Comparison of ENCODE assay signal across 8 cellular contexts in the genomic region with DNA sequence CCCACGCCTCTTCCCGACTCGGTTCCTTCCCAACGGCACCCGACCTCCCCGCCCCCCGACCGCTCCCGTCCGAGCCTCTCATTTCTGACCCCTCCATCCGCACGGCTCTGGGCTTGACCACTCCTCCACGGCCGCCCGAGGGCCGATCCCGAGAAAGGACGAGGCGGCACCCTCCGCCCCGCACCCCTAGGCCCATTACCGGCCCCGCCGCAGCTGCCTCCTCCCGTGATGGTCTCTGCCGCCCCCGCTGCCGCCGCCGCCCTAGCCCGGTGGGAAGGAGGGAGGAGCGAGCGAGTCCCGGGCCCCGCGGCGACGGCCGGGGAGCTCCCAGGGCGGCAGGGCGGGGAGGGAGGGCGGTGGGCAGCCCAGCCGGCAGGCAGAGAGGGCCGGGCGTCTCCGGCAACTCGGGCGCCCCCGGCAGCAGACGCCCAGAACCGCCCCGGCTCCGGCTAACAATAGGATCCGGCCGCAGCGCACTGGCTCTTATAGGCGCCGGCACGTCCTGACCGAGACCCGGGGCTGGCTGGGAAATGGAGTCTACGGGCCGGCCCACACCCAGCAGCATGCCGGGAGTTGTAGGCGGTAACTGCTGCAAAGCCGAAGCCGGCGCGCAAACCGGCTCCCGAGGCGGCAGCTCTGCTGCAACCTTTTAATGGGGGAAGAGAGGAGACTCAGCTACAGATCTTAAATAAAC. TPM values are rescaled to one million over a fixed set of nuclear protein-coding genes. Genes with fewer than 3 reads are reported as not detected.
DNase-seq lines count a peak whose midpoint lies in the region; ATAC-seq and TF ChIP-seq lines count a peak whose summit lies in the region.

TSS of gene CSRNP2 (minus strand) at position 457 of the 694 bp plus-strand sequence. CDS start 7,035 bp downstream, outside the sequence.

- H3K79me2 ChIP-seq in KMS-11 (ENCODE audit: insufficient read depth, low read depth), result no peaks in the 10 kb centered on the region

- peak within 1 kb of the TSS; percentile 97 for H3K4me2 ChIP-seq in KMS-11

- H3K36me3 ChIP-seq in KMS-11 (ENCODE audit: insufficient read depth), result no peaks in the 10 kb centered on the region
- H3K36me3 ChIP-seq in Peyer's patch, result no peaks in the 10 kb centered on the region
- peaks cover 0 to 5% (median 0%) of the 10 kb centered on the region in 4 donors for H3K36me3 ChIP-seq in esophagus muscularis mucosa

- DNase-seq in DMS79 (lab: John Stamatoyannopoulos, UW), result peak; percentile 70
- DNase-seq in Peyer's patch, result peak; percentile 96 to 98 (median 97)
- DNase-seq in activated T-cell treated with anti-CD3 and anti-CD28 coated beads, Interleukin-2, amount 50 U/mL, for 48 hours, result peak; percentile 94 to 96
- DNase-seq in esophagus muscularis mucosa (ENCODE audit: extremely low spot score), result peak; percentile 99
- DNase-seq in myocyte (ENCODE audit: low read depth), result peak; percentile 96
- peak; percentile 89 to 93 for DNase-seq in stimulated activated CD8-positive, alpha-beta memory T cell treated with anti-CD3 and anti-CD28 coated beads, Interleukin-7, amount 100 ng/mL, for 48 hours (ENCODE audit: extremely low read depth in 1 of 2, low read depth in 1 of 2)

- H3K9ac ChIP-seq in KMS-11, result peak within 1 kb of the TSS; percentile 86

- H3K27me3 ChIP-seq in KMS-11 (ENCODE audit: insufficient read depth, low read depth), result no peaks in the 10 kb centered on the region; the same call in 1 of the 2 replicates
- H3K27me3 ChIP-seq in Peyer's patch, result no peaks in the 10 kb centered on the region
- peaks cover 0 to 3% (median 0%) of the 10 kb centered on the region in 4 donors for H3K27me3 ChIP-seq in esophagus muscularis mucosa

- H3K9me3 ChIP-seq in Peyer's patch, result no peaks in the 10 kb centered on the region
- H3K9me3 ChIP-seq in esophagus muscularis mucosa, result no peaks in the 10 kb centered on the region

- H3K4me1 ChIP-seq in KMS-11 (ENCODE audit: low read depth, poor library complexity, severe bottlenecking) (peaks cover 9% of the 10 kb centered on the region), Peyer's patch (peaks cover 0 to 15% (median 0%) of the 10 kb centered on the region in 4 donors), esophagus muscularis mucosa (peaks cover 12 to 37% (median 35%) of the 10 kb centered on the region in 4 donors)

- peak within 1 kb of the TSS; percentile 97 for H2AFZ ChIP-seq in KMS-11 (ENCODE audit: low read depth)

- H3K4me3 ChIP-seq in KMS-11 (IDR thresholded peaks at IDR 0.05; ENCODE audit: insufficient read depth, low read depth, low read length) (no peak within 1 kb of the TSS), Peyer's patch (peak within 1 kb of the TSS; percentile 83 to 97 (median 94)), esophagus muscularis mucosa (peak within 1 kb of the TSS; percentile 87 to 97 (median 92))

- TF ChIP-seq EP300 in esophagus muscularis mucosa (IDR thresholded peaks at IDR 0.05), result no peak

- TF ChIP-seq POLR2A in Peyer's patch (IDR thresholded peaks at IDR 0.05), result peak; percentile 99 to 100
- peak; percentile 99 for TF ChIP-seq POLR2A in esophagus muscularis mucosa (IDR thresholded peaks at IDR 0.05; ENCODE audit: low read depth)

- peak; percentile 98 for ATAC-seq in GM21737 (IDR thresholded peaks at IDR 0.05; ENCODE audit: unreplicated experiment)

- no peak for TF ChIP-seq CTCF in KMS-11 (conservative IDR thresholded peaks at IDR 0.05; ENCODE audit: low read depth, low read length)
- peak in 2 of 6 experiments; percentile 2 to 13 for TF ChIP-seq CTCF in Peyer's patch (IDR thresholded peaks at IDR 0.05)
- TF ChIP-seq CTCF in esophagus muscularis mucosa (IDR thresholded peaks at IDR 0.05), result peak in 2 of 3 experiments; percentile 7 to 29

- WGBS in esophagus muscularis mucosa, result under 1% methylated on average over 37 of the region's 72 CpGs

- H3K27ac ChIP-seq in KMS-11, result no peak within 1 kb of the TSS
- peak within 1 kb of the TSS; percentile 83 to 94 (median 92) for H3K27ac ChIP-seq in Peyer's patch
- peak within 1 kb of the TSS; percentile 95 to 99 (median 96) for H3K27ac ChIP-seq in esophagus muscularis mucosa (replicated peaks in 1 of 4)

- intact Hi-C loops in esophagus muscularis mucosa (cut with DNase I), result loop anchor here (2.0 to 5.0 kb wide), 2 partner anchors 36 to 134 kb away; partner anchors contain the start of gene POU6F1

- H4K20me1 ChIP-seq in KMS-11 (ENCODE audit: insufficient read depth), result no peaks in the 10 kb centered on the region

RNA-seq across cellular contexts. Expression of gene CSRNP2, which starts in this region (rescaled TPM):
- total RNA-seq in Peyer's patch, result 10 to 100 TPM; 17.8 to 23.1 (median 21.1) TPM
- total RNA-seq in esophagus muscularis mucosa, result 10 to 100 TPM; 20.3 to 31.5 (median 25.5) TPM
- 33.5 and 40.0 TPM in 2 replicates for total RNA-seq in myocyte
- polyA plus RNA-seq in myocyte (2012), result 31.9 TPM
